In genomic region chr4:166538491-166539005, GRCh38 we compare ENCODE assay signal across 26 cellular contexts.
DNase-seq lines count a peak whose midpoint lies in the region; ATAC-seq and TF ChIP-seq lines count a peak whose summit lies in the region.
"Had no signal": no experiment of that assay in that cellular context is flagged by ENCODE, and none has a peak within 500 bp of the region (broad histone marks: within the 10 kb centered on the region; RNA-seq: fewer than 3 reads in every experiment).

No MANE protein-coding gene starts in this region.

- no peak overlapping the region for H3K27ac ChIP-seq in ACC112 (ENCODE audit: low read depth, low read length)
- no peak overlapping the region for H3K27ac ChIP-seq in brain microvascular endothelial cell
- peak overlapping the region; percentile 10 for H3K27ac ChIP-seq in mesodermal cell (ENCODE audit: low read depth, low read length, severe bottlenecking)
- H3K27ac ChIP-seq in CD8-positive, alpha-beta memory T cell (ENCODE audit: low read depth, low read length): no peak overlapping the region
- H3K27ac ChIP-seq in body of pancreas: no peak overlapping the region
- H3K27ac ChIP-seq: prostate gland, sigmoid colon, stomach, transverse colon, VCaP had no signal

- H3K36me3 ChIP-seq in ACC112 (ENCODE audit: insufficient read depth, low read length) (no peaks in the 10 kb centered on the region), brain microvascular endothelial cell (replicated peaks) (no peaks in the 10 kb centered on the region), mesodermal cell (ENCODE audit: control insufficient read depth, insufficient read depth, low read length) (no peaks in the 10 kb centered on the region), body of pancreas (replicated peaks in 1 of 2; ENCODE audit: insufficient read depth in 1 of 2, low read depth in 2 of 2) (no peaks in the 10 kb centered on the region)
- H3K36me3 ChIP-seq in CD8-positive, alpha-beta memory T cell (ENCODE audit: insufficient read depth, low read length): no peaks in the 10 kb centered on the region
- H3K36me3 ChIP-seq: prostate gland, sigmoid colon, stomach, transverse colon had no signal

- H3K27ac Mint-ChIP-seq in CD8-positive, alpha-beta memory T cell: no peak overlapping the region
- H3K27ac Mint-ChIP-seq: activated CD4-positive, alpha-beta T cell treated with anti-CD3 and anti-CD28 coated beads, Interleukin-2, amount 10 ng/mL, durations not matched to agents 24 days and 14 days; activated naive CD4-positive, alpha-beta T cell treated with anti-CD3 and anti-CD28 coated beads for 36 hours; activated T-cell treated with anti-CD3 and anti-CD28 coated beads, Interleukin-2, amount 50 U/mL, for 72 hours; B cell; immature natural killer cell had no signal

- no peaks in the 10 kb centered on the region for H3K4me1 ChIP-seq in ACC112 (ENCODE audit: control insufficient read depth, insufficient read depth, low read length, unreplicated experiment)
- H3K4me1 ChIP-seq in mesodermal cell (ENCODE audit: control insufficient read depth, insufficient read depth, low read length, poor library complexity, severe bottlenecking): peaks cover 15% of the 10 kb centered on the region
- no peaks in the 10 kb centered on the region for H3K4me1 ChIP-seq in CD8-positive, alpha-beta memory T cell (ENCODE audit: insufficient read depth, low read length)
- no peaks in the 10 kb centered on the region for H3K4me1 ChIP-seq in body of pancreas
- H3K4me1 ChIP-seq: prostate gland, sigmoid colon, stomach, transverse colon had no signal

- CTCF ChIA-PET in CD8-positive, alpha-beta memory T cell (lab: Charles Lee): no interaction called here

- peak overlapping the region; percentile 58 for H2AFZ ChIP-seq in ACC112 (ENCODE audit: low read length, unreplicated experiment)

- H3K9me3 Mint-ChIP-seq in CD8-positive, alpha-beta memory T cell: peaks cover 1 to 17% (median 13%) of the 10 kb centered on the region in 5 donors
- H3K9me3 Mint-ChIP-seq: activated CD4-positive, alpha-beta T cell treated with anti-CD3 and anti-CD28 coated beads, Interleukin-2, amount 10 ng/mL, durations not matched to agents 24 days and 14 days had no signal

- no peaks in the 10 kb centered on the region for H3K36me3 Mint-ChIP-seq in CD8-positive, alpha-beta memory T cell

- no peak for ATAC-seq in body of pancreas
- ATAC-seq: activated T-cell treated with anti-CD3 and anti-CD28 coated beads, Interleukin-2, amount 50 U/mL, for 72 hours had no signal

- H3K4me3 ChIP-seq in ACC112 (ENCODE audit: low read depth, low read length) (no peak overlapping the region), brain microvascular endothelial cell (ENCODE audit: low read depth, low read length) (no peak overlapping the region), mesodermal cell (ENCODE audit: extremely low read depth, insufficient read depth, low read length, poor library complexity, severe bottlenecking) (no peak overlapping the region), body of pancreas (no peak overlapping the region)
- no peak overlapping the region for H3K4me3 ChIP-seq in CD8-positive, alpha-beta memory T cell (ENCODE audit: low read length)
- H3K4me3 ChIP-seq: prostate gland, sigmoid colon, stomach, transverse colon had no signal

- 67 to 82% methylated on average over 1 of the region's 2 CpGs for WGBS in mesodermal cell (ENCODE audit: insufficient coverage in 2 of 2), 2 experiments
- 65 to 72% methylated on average over 2 of the region's 2 CpGs for WGBS in body of pancreas, 2 donors

- no peak overlapping the region for H3K4me3 Mint-ChIP-seq in CD8-positive, alpha-beta memory T cell
- H3K4me3 Mint-ChIP-seq: activated CD4-positive, alpha-beta T cell treated with anti-CD3 and anti-CD28 coated beads, Interleukin-2, amount 10 ng/mL, durations not matched to agents 24 days and 14 days; activated naive CD4-positive, alpha-beta T cell treated with anti-CD3 and anti-CD28 coated beads for 36 hours; activated T-cell treated with anti-CD3 and anti-CD28 coated beads, Interleukin-2, amount 50 U/mL, for 72 hours; B cell; central memory CD8-positive, alpha-beta T cell; immature natural killer cell; neural crest cell had no signal

- H3K27me3 ChIP-seq in ACC112 (ENCODE audit: insufficient read depth, low read length) (no peaks in the 10 kb centered on the region), brain microvascular endothelial cell (replicated peaks) (no peaks in the 10 kb centered on the region), body of pancreas (no peaks in the 10 kb centered on the region)
- H3K27me3 ChIP-seq in CD8-positive, alpha-beta memory T cell (ENCODE audit: insufficient read depth, low read length, poor library complexity, severe bottlenecking): no peaks in the 10 kb centered on the region
- H3K27me3 ChIP-seq: sigmoid colon, stomach, transverse colon had no signal

- in situ Hi-C loops in brain microvascular endothelial cell (cut with HindIII; ENCODE audit: low pct_ligation_motif_present, low sequenced_read_pairs): no loop called here

- no peak for TF ChIP-seq POLR2A in body of pancreas (IDR thresholded peaks at IDR 0.05)

- DNase-seq in LHCN-M2 (ENCODE audit: low read depth): peak; percentile 3
- peak; percentile 20 for DNase-seq in brain microvascular endothelial cell
- DNase-seq in AML-193 (lab: John Stamatoyannopoulos, UW): no peak
- DNase-seq in activated CD4-positive, alpha-beta T cell treated with anti-CD3 and anti-CD28 coated beads, Interleukin-2, amount 50 U/mL, for 48 hours: no peak
- no peak for DNase-seq in CD8-positive, alpha-beta memory T cell
- DNase-seq in body of pancreas: no peak
- DNase-seq: activated CD4-positive, alpha-beta T cell treated with anti-CD3 and anti-CD28 coated beads, Interleukin-2, amount 10 ng/mL, durations not matched to agents 24 days and 14 days; activated naive CD4-positive, alpha-beta T cell treated with anti-CD3 and anti-CD28 coated beads for 36 hours; activated T-cell treated with anti-CD3 and anti-CD28 coated beads, Interleukin-2, amount 50 U/mL, for 72 hours; DMS153; GF-D8; hippocampal formation; immature natural killer cell; NCI-H1417 treated with DMSO at 0.1 percent for 48 hours; NCI-H2171; NCI-H69; sigmoid colon; stomach; transverse colon had no signal

- H3K4me1 Mint-ChIP-seq in CD8-positive, alpha-beta memory T cell: no peaks in the 10 kb centered on the region
- H3K4me1 Mint-ChIP-seq: activated CD4-positive, alpha-beta T cell treated with anti-CD3 and anti-CD28 coated beads, Interleukin-2, amount 10 ng/mL, durations not matched to agents 24 days and 14 days; B cell; central memory CD8-positive, alpha-beta T cell; immature natural killer cell; neural crest cell had no signal

- TF ChIP-seq CTCF in brain microvascular endothelial cell (IDR thresholded peaks at IDR 0.05; ENCODE audit: low read depth, low read length, missing control alignments): no peak
- TF ChIP-seq CTCF in body of pancreas (IDR thresholded peaks at IDR 0.05): no peak

- intact Hi-C loops in body of pancreas (cut with DNase I): no loop called here

- POLR2A ChIA-PET in CD8-positive, alpha-beta memory T cell (lab: Charles Lee): no interaction called here

- no peaks in the 10 kb centered on the region for H3K27me3 Mint-ChIP-seq in CD8-positive, alpha-beta memory T cell
- H3K27me3 Mint-ChIP-seq: activated CD4-positive, alpha-beta T cell treated with anti-CD3 and anti-CD28 coated beads, Interleukin-2, amount 10 ng/mL, durations not matched to agents 24 days and 14 days; B cell; central memory CD8-positive, alpha-beta T cell had no signal

- H3K79me2 ChIP-seq in ACC112 (ENCODE audit: control insufficient read depth, insufficient read depth, low read length, unreplicated experiment): no peaks in the 10 kb centered on the region

- H3K9me3 ChIP-seq in mesodermal cell (ENCODE audit: control insufficient read depth, low read length) (no peaks in the 10 kb centered on the region), body of pancreas (no peaks in the 10 kb centered on the region)
- no peaks in the 10 kb centered on the region for H3K9me3 ChIP-seq in CD8-positive, alpha-beta memory T cell (ENCODE audit: low read length)
- H3K9me3 ChIP-seq: prostate gland, sigmoid colon, transverse colon had no signal

Comparison
In these comparisons a context has a peak if more than half of its experiments do, and no peak if none do; other contexts are left out.
1. DNase-seq: peak in LHCN-M2 (single experiment) and brain microvascular endothelial cell (single experiment); none in AML-193 (0 of 2), activated CD4-positive, alpha-beta T cell treated with anti-CD3 and anti-CD28 coated beads, Interleukin-2, amount 50 U/mL, for 48 hours (0 of 2), CD8-positive, alpha-beta memory T cell (0 of 5) and body of pancreas (0 of 4).